3 cellular contexts compared by ENCODE assay signal in the genomic region with DNA sequence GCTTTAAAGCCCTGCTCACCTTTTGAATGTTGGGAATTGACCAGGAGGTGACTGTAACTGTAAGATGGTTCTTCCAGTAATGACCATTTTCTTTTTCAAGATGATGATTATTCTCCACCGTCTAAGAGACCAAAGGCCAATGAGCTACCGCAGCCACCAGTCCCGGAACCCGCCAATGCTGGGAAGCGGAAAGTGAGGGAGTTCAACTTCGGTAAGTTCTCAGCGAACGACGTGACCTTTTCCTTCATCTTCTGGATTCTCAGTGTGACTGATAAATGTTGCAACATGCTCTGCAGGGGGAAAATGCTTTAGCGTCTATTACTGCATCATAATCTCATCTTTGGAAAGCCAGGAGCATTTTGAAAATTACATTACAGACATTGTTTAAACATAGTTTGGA. TPM values are rescaled to one million over a fixed set of nuclear protein-coding genes. Genes with fewer than 3 reads are reported as not detected.
"Had no signal": no experiment of that assay in that cellular context is flagged by ENCODE, and none has a peak within 500 bp of the region (broad histone marks: within the 10 kb centered on the region; RNA-seq: fewer than 3 reads in every experiment).

No MANE protein-coding gene starts in this region.

RNA-seq across cellular contexts. Expression of a gene that starts 45.1 kb away (rescaled TPM):
- total RNA-seq: GM23248, H4, HFFc6 had no signal
- polyA plus RNA-seq: GM23248 had no signal
